Comparison of ENCODE assay signal across 14 cellular contexts in genomic region chr14:36317650-36318049, GRCh38. TPM values are rescaled to one million over a fixed set of nuclear protein-coding genes. Genes with fewer than 3 reads are reported as not detected.
DNase-seq lines count a peak whose midpoint lies in the region; TF ChIP-seq lines count a peak whose summit lies in the region.
"Had no signal": no experiment of that assay in that cellular context is flagged by ENCODE, and none has a peak within 500 bp of the region (broad histone marks: within the 10 kb centered on the region; RNA-seq: fewer than 3 reads in every experiment).

No MANE protein-coding gene starts in this region.

- peaks cover 40% of the 10 kb centered on the region for H3K4me1 Mint-ChIP-seq in nephron progenitor cell

- peak overlapping the region; percentile 95 for H3K4me3 Mint-ChIP-seq in nephron progenitor cell
- H3K4me3 Mint-ChIP-seq: IgD-negative memory B cell had no signal

- H3K9me3 ChIP-seq in adipocyte (ENCODE audit: control insufficient read depth, low read length), result no peaks in the 10 kb centered on the region
- H3K9me3 ChIP-seq: HAP-1, suprapubic skin had no signal

- no peak for TF ChIP-seq CTCF in nephron progenitor cell (IDR thresholded peaks at IDR 0.05)

- no peak overlapping the region for H3K9ac ChIP-seq in adipocyte (ENCODE audit: low read length)

- H3K9me3 Mint-ChIP-seq in nephron progenitor cell, result peaks cover 3% of the 10 kb centered on the region

- DNase-seq in EH (ENCODE audit: low read depth) (peak; percentile 3), HT-29 (ENCODE audit: low spot score) (peak; percentile 57), adipocyte (ENCODE audit: low read depth) (peak; percentile 5), nephron progenitor cell (no peak), mesenteric fat pad (ENCODE audit: low spot score) (no peak)
- no peak for DNase-seq in stimulated activated CD4-positive, alpha-beta T cell treated with anti-CD3 and anti-CD28 coated beads, Interleukin-4, amount 100 ng/mL, for 24 hours
- no peak for DNase-seq in stimulated activated CD4-positive, alpha-beta T cell treated with anti-CD3 and anti-CD28 coated beads, Interleukin-4, amount 100 ng/mL, for 1 hour
- DNase-seq: brain microvascular endothelial cell, hippocampal formation, NCI-H2081, T1000 had no signal

- H3K4me3 ChIP-seq in adipocyte (ENCODE audit: low read length), result no peak overlapping the region
- H3K4me3 ChIP-seq: HAP-1, suprapubic skin had no signal

- peaks cover 5% of the 10 kb centered on the region for H3K27me3 Mint-ChIP-seq in nephron progenitor cell (ENCODE audit: low read depth, poor library complexity)

- H3K4me1 ChIP-seq in adipocyte (ENCODE audit: control insufficient read depth, insufficient read depth, low read length), result peaks cover 10% of the 10 kb centered on the region

- no peak overlapping the region for H3K27ac Mint-ChIP-seq in nephron progenitor cell
- H3K27ac Mint-ChIP-seq: IgD-negative memory B cell had no signal

- no peaks in the 10 kb centered on the region for H3K27me3 ChIP-seq in adipocyte (replicated peaks; ENCODE audit: control insufficient read depth, insufficient read depth, low read length)
- H3K27me3 ChIP-seq: brain microvascular endothelial cell, suprapubic skin had no signal

- peaks cover 11% of the 10 kb centered on the region for H3K36me3 ChIP-seq in adipocyte (ENCODE audit: control insufficient read depth, insufficient read depth, low read length, severe bottlenecking)

- peaks cover 10% of the 10 kb centered on the region for H3K36me3 Mint-ChIP-seq in nephron progenitor cell (ENCODE audit: low read depth)

RNA-seq across cellular contexts. Expression of gene MBIP, which starts 2.8 kb away (rescaled TPM):
- total RNA-seq in HT-29 (2014; rRNA removed; shearing (Covaris generic)), result 2.1 and 2.5 TPM in 2 replicates
- total RNA-seq in mesenteric fat pad, result 17.3 TPM

Comparison
In these comparisons a context has a peak if more than half of its experiments do, and no peak if none do; other contexts are left out.
1. DNase-seq: peak in EH (single experiment), HT-29 (single experiment) and adipocyte (single experiment); none in nephron progenitor cell (single experiment), stimulated activated CD4-positive, alpha-beta T cell treated with anti-CD3 and anti-CD28 coated beads, Interleukin-4, amount 100 ng/mL, for 24 hours (single experiment), stimulated activated CD4-positive, alpha-beta T cell treated with anti-CD3 and anti-CD28 coated beads, Interleukin-4, amount 100 ng/mL, for 1 hour (single experiment) and mesenteric fat pad (single experiment).